26 cellular contexts compared by ENCODE assay signal in genomic region chr2:68900496-68901198, GRCh38. TPM values are rescaled to one million over a fixed set of nuclear protein-coding genes. Genes with fewer than 3 reads are reported as not detected.
DNase-seq lines count a peak whose midpoint lies in the region; ATAC-seq, FAIRE-seq and TF ChIP-seq lines count a peak whose summit lies in the region.
"Had no signal": no experiment of that assay in that cellular context is flagged by ENCODE, and none has a peak within 500 bp of the region (broad histone marks: within the 10 kb centered on the region; RNA-seq: fewer than 3 reads in every experiment).

No MANE protein-coding gene starts in this region.

- no peak overlapping the region for H3K23ac ChIP-seq in IMR-90 (ENCODE audit: low read depth, low read length)

- H2AK9ac ChIP-seq in IMR-90 (replicated peaks; ENCODE audit: low read depth, low read length, poor library complexity), result no peak overlapping the region

- FAIRE-seq in small intestine (lab: Jason Lieb, UNC), result no peak
- FAIRE-seq: D721Med, kidney had no signal

- H3K9ac ChIP-seq in IMR-90 (ENCODE audit: low read depth, low read length), result no peak overlapping the region
- H3K9ac ChIP-seq: parathyroid adenoma had no signal

- no peak overlapping the region for H2BK15ac ChIP-seq in IMR-90 (ENCODE audit: low read depth, low read length)

- peak overlapping the region; percentile 33; the same call in 1 of the 2 replicates for H2AK5ac ChIP-seq in IMR-90 (ENCODE audit: low read depth, low read length)

- no peaks in the 10 kb centered on the region for H3K9me1 ChIP-seq in IMR-90 (ENCODE audit: insufficient read depth, low read length)

- H3K36me3 ChIP-seq in IMR-90 (ENCODE audit: control insufficient read depth, insufficient read depth, low read length) (no peaks in the 10 kb centered on the region), small intestine (ENCODE audit: control insufficient read depth in 2 of 2, insufficient read depth in 2 of 2, low read length in 2 of 2) (no peaks in the 10 kb centered on the region)
- H3K36me3 ChIP-seq: colonic mucosa, esophagus squamous epithelium, lower lobe of right lung, right lobe of liver, vagina had no signal

- peak; percentile 4; the same call in 1 of the 2 replicates for TF ChIP-seq CTCF in AG10803 (conservative IDR thresholded peaks at IDR 0.05; ENCODE audit: low read length)
- TF ChIP-seq CTCF in IMR-90 (conservative IDR thresholded peaks at IDR 0.05; ENCODE audit: low read depth, low read length), result no peak
- peak; percentile 36 for TF ChIP-seq CTCF in fibroblast of villous mesenchyme (IDR thresholded peaks at IDR 0.05; ENCODE audit: insufficient read depth, low read depth, low read length)

- H2BK120ac ChIP-seq in IMR-90 (ENCODE audit: low read depth, low read length), result no peak overlapping the region

- DNase-seq in AG10803 (ENCODE audit: low read depth), result no peak
- no peak for DNase-seq in IMR-90
- peak; percentile 29 for DNase-seq in RPMI7951 (ENCODE audit: low read depth)
- DNase-seq in fibroblast of villous mesenchyme (ENCODE audit: low read depth), result no peak
- DNase-seq in activated T-cell treated with anti-CD3 and anti-CD28 coated beads, Interleukin-2, amount 50 U/mL, for 1 hour, result no peak
- DNase-seq in small intestine, result no peak
- DNase-seq: activated CD8-positive, alpha-beta memory T cell treated with anti-CD3 and anti-CD28 coated beads for 24 hours; activated T-cell treated with anti-CD3 and anti-CD28 coated beads, Interleukin-2, amount 50 U/mL, for 24 hours; body of pancreas; colonic mucosa; esophagus squamous epithelium; KBM-7; kidney; lower lobe of right lung; NCI-H187; right lobe of liver; T1000 had no signal

- WGBS in IMR-90 (ENCODE audit: extremely low coverage in 2 of 2, insufficient read length in 1 of 2), 2 experiments, result 67% methylated on average over 1 of the region's 5 CpGs; no CpG with 5 or more reads in 1 of the 2 experiments
- WGBS in small intestine, 3 donors, result 91 to 95% (median 92%) methylated on average over 5 of the region's 5 CpGs

- no peak overlapping the region for H4K5ac ChIP-seq in IMR-90 (ENCODE audit: low read depth, low read length)

- H3K56ac ChIP-seq in IMR-90 (ENCODE audit: extremely low read depth, insufficient read depth, low read length), result no peak overlapping the region; the same call in 1 of the 2 replicates

- BruUV-seq in IMR-90 (replicated peaks; lab: Mats Ljungman, UMichigan), result no TSS peak

- no peak overlapping the region for H3K18ac ChIP-seq in IMR-90 (ENCODE audit: low read depth, low read length)

- dilution Hi-C loops in IMR-90 (cut with HindIII; ENCODE audit: low sequenced_read_pairs, unreplicated experiment), result no loop called here

- H3K79me1 ChIP-seq in IMR-90 (ENCODE audit: low read depth in 1 of 2, low read length in 2 of 2), result no peaks in the 10 kb centered on the region

- ATAC-seq in IMR-90 (ENCODE audit: low read depth) (no peak), GM18505 (IDR thresholded peaks at IDR 0.05; ENCODE audit: unreplicated experiment) (no peak), HG03196 (IDR thresholded peaks at IDR 0.05; ENCODE audit: unreplicated experiment) (no peak)
- ATAC-seq: body of pancreas, lower lobe of right lung had no signal

- H4K8ac ChIP-seq in IMR-90 (ENCODE audit: low read depth in 2 of 2, low read length in 2 of 2), result no peak overlapping the region

- TF ChIP-seq POLR2A in IMR-90 (IDR thresholded peaks at IDR 0.05; ENCODE audit: low read depth, low read length), result no peak
- TF ChIP-seq POLR2A in GM18505 (IDR thresholded peaks at IDR 0.05; ENCODE audit: borderline replicate concordance, extremely low read depth, insufficient read depth, insufficient read length), result no peak

- in situ Hi-C loops in IMR-90 (cut with MboI; ENCODE audit: low sequenced_read_pairs), result no loop called here

- no peak overlapping the region for H3K4me2 ChIP-seq in IMR-90 (ENCODE audit: low read depth, low read length)

- H3K4me1 ChIP-seq in IMR-90 (ENCODE audit: control insufficient read depth, insufficient read depth, low read length), result no peaks in the 10 kb centered on the region
- H3K4me1 ChIP-seq in small intestine (ENCODE audit: control insufficient read depth in 2 of 2, insufficient read depth in 1 of 2, low read depth in 1 of 2, low read length in 1 of 2), result no peaks in the 10 kb centered on the region
- H3K4me1 ChIP-seq: body of pancreas, colonic mucosa, esophagus squamous epithelium, lower lobe of right lung, parathyroid adenoma, right lobe of liver, vagina had no signal

- H2BK20ac ChIP-seq in IMR-90 (ENCODE audit: low read depth, low read length), result no peak overlapping the region

- no peaks in the 10 kb centered on the region for H4K20me1 ChIP-seq in IMR-90 (ENCODE audit: insufficient read depth, low read length)

- H3K27me3 ChIP-seq in IMR-90 (ENCODE audit: control insufficient read depth, insufficient read depth, low read length) (no peaks in the 10 kb centered on the region), small intestine (ENCODE audit: control insufficient read depth in 2 of 2, insufficient read depth in 2 of 2, low read length in 2 of 2) (no peaks in the 10 kb centered on the region)
- H3K27me3 ChIP-seq: body of pancreas, colonic mucosa, right lobe of liver, vagina had no signal

- TF ChIP-seq RAD21 in IMR-90 (IDR thresholded peaks at IDR 0.05; ENCODE audit: low read length), result peak; percentile 25; the same call in 1 of the 2 replicates

- CTCF ChIA-PET in IMR-90 (lab: Yijun Ruan, JAX), result interaction anchor here (1.4 to 3.1 kb wide), 2 partner anchors 124 to 149 kb away, joined by 3 to 10 read pairs; no protein-coding TSS in a partner anchor

- H3K4ac ChIP-seq in IMR-90 (ENCODE audit: low read depth, low read length), result no peak overlapping the region

- H2BK5ac ChIP-seq in IMR-90 (ENCODE audit: low read depth, low read length, poor library complexity, severe bottlenecking), result no peak overlapping the region

- H3K4me3 ChIP-seq in AG10803 (ENCODE audit: low read length), result no peak overlapping the region
- no peak overlapping the region for H3K4me3 ChIP-seq in IMR-90 (ENCODE audit: insufficient read depth, low read depth, low read length)
- H3K4me3 ChIP-seq in fibroblast of villous mesenchyme (ENCODE audit: low read depth, low read length), result no peak overlapping the region
- no peak overlapping the region for H3K4me3 ChIP-seq in small intestine (ENCODE audit: low read depth in 1 of 2, low read length in 2 of 2)
- H3K4me3 ChIP-seq: body of pancreas, colonic mucosa, esophagus squamous epithelium, lower lobe of right lung, right lobe of liver, vagina had no signal

- H4K91ac ChIP-seq in IMR-90 (ENCODE audit: insufficient read depth, low read depth, low read length), result no peak overlapping the region

- no peak overlapping the region; the same call in 1 of the 2 replicates for H3K14ac ChIP-seq in IMR-90 (replicated peaks; ENCODE audit: low read depth, low read length)

- peak overlapping the region; percentile 10 for H2AFZ ChIP-seq in IMR-90 (replicated peaks; ENCODE audit: low read length, poor library complexity)
- H2AFZ ChIP-seq: parathyroid adenoma had no signal

- intact Hi-C loops in IMR-90 (cut with micrococcal nuclease), result no loop called here

- H3K9me3 ChIP-seq in IMR-90 (ENCODE audit: control insufficient read depth, insufficient read depth, low read length) (peaks cover 8% of the 10 kb centered on the region), small intestine (ENCODE audit: control insufficient read depth, low read depth) (no peaks in the 10 kb centered on the region)
- H3K9me3 ChIP-seq: body of pancreas, colonic mucosa, lower lobe of right lung, right lobe of liver had no signal

- no peak overlapping the region for H3K27ac ChIP-seq in IMR-90 (ENCODE audit: insufficient read depth, low read length)
- H3K27ac ChIP-seq in small intestine (ENCODE audit: low read depth in 1 of 2, low read length in 1 of 2), result no peak overlapping the region
- H3K27ac ChIP-seq: body of pancreas, colonic mucosa, esophagus squamous epithelium, lower lobe of right lung, parathyroid adenoma, right lobe of liver, vagina had no signal

- POLR2A ChIA-PET in IMR-90 (lab: Charles Lee; ENCODE audit: unreplicated experiment), result no interaction called here

TF ChIP-seq in IMR-90, 13 proteins besides CTCF, POLR2A, EP300 and RAD21:
- TF ChIP-seq SMC3 (IDR thresholded peaks at IDR 0.05; ENCODE audit: low read depth, low read length) (peak; percentile 31), RCOR1 (IDR thresholded peaks at IDR 0.05; ENCODE audit: insufficient replicate concordance, low read length) (no peak)

RNA-seq across cellular contexts. Expression of gene BMP10, which starts 29.4 kb away (rescaled TPM):
- total RNA-seq in IMR-90 (2012; rRNA removed), result not detected in 2 replicates
- not detected in 2 replicates for polyA plus RNA-seq in IMR-90 (2012; rRNA removed)
- polyA plus RNA-seq in IMR-90 (2012; cell fraction: cytosol; rRNA removed), result not detected in 2 replicates
- polyA plus RNA-seq in IMR-90 (2012; cell fraction: nucleus; rRNA removed; ENCODE audit: low replicate concordance), result not detected in 2 replicates
- total RNA-seq in RPMI7951 (2014; rRNA removed; shearing (Covaris generic)), result not detected in 2 replicates
- total RNA-seq in fibroblast of villous mesenchyme, result not detected in 2 replicates
- polyA plus RNA-seq in small intestine, result not detected
- total RNA-seq: body of pancreas, colonic mucosa, endodermal cell, esophagus squamous epithelium, kidney, OCI-LY7, vagina had no signal
- polyA plus RNA-seq: CD14-positive monocyte, neural cell had no signal

RNA-seq across cellular contexts. Expression of gene GKN2, which starts 52.0 kb away (rescaled TPM):
- total RNA-seq in IMR-90 (2012; rRNA removed), result not detected in 2 replicates
- not detected in 2 replicates for polyA plus RNA-seq in IMR-90 (2012; rRNA removed)
- polyA plus RNA-seq in IMR-90 (2012; cell fraction: cytosol; rRNA removed), result not detected in 2 replicates
- polyA plus RNA-seq in IMR-90 (2012; cell fraction: nucleus; rRNA removed; ENCODE audit: low replicate concordance), result not detected in 2 replicates
- total RNA-seq in RPMI7951 (2014; rRNA removed; shearing (Covaris generic)), result not detected in 2 replicates
- not detected in 2 replicates for total RNA-seq in fibroblast of villous mesenchyme
- polyA plus RNA-seq in small intestine, result under 1 TPM in 1 of 3 donors, not detected in 2; 0.30 TPM
- total RNA-seq: body of pancreas, endodermal cell, esophagus squamous epithelium, kidney, OCI-LY7, right lobe of liver, vagina had no signal
- polyA plus RNA-seq: CD14-positive monocyte, neural cell had no signal
